28 cellular contexts compared by ENCODE assay signal in genomic region chr17:50029185-50029584, GRCh38. TPM values are rescaled to one million over a fixed set of nuclear protein-coding genes. Genes with fewer than 3 reads are reported as not detected.
DNase-seq lines count a peak whose midpoint lies in the region; ATAC-seq and TF ChIP-seq lines count a peak whose summit lies in the region.
"Had no signal": no experiment of that assay in that cellular context is flagged by ENCODE, and none has a peak within 500 bp of the region (broad histone marks: within the 10 kb centered on the region; RNA-seq: fewer than 3 reads in every experiment).

No MANE protein-coding gene starts in this region.

- H2BK15ac ChIP-seq in H9 (ENCODE audit: low read depth, low read length) = no peak overlapping the region

- TF ChIP-seq POLR2A in lower leg skin (IDR thresholded peaks at IDR 0.05) = no peak

- no peak overlapping the region for H3K4ac ChIP-seq in H9 (ENCODE audit: low read depth, low read length)

- no peak overlapping the region for H2BK5ac ChIP-seq in H9 (ENCODE audit: insufficient read length, low read length)

- H3K27me3 Mint-ChIP-seq in H9 (ENCODE audit: low read depth) = peaks cover 12% of the 10 kb centered on the region

- peaks cover 23 to 29% of the 10 kb centered on the region in 2 experiments for H3K4me1 Mint-ChIP-seq in H9

- no peak overlapping the region for H2AFZ ChIP-seq in H9 (ENCODE audit: low read length)

- H3K4me3 ChIP-seq in RWPE2 (ENCODE audit: severe bottlenecking) (no peak overlapping the region), lower leg skin (ENCODE audit: low read depth, poor library complexity, severe bottlenecking) (no peak overlapping the region), thoracic aorta (no peak overlapping the region)
- H3K4me3 ChIP-seq: GM23248, Peyer's patch, SK-N-MC, spleen, suprapubic skin had no signal

- no peak overlapping the region for H2BK20ac ChIP-seq in H9 (ENCODE audit: low read depth, low read length, poor library complexity, severe bottlenecking)

- H4K8ac ChIP-seq in H9 (replicated peaks; ENCODE audit: insufficient read length, low read depth, low read length) = no peak overlapping the region

- no peak overlapping the region for H4K5ac ChIP-seq in H9 (ENCODE audit: insufficient read length, low read depth, low read length)

- H3K9me3 ChIP-seq in H9 (ENCODE audit: control insufficient read depth, low read depth, low read length) (no peaks in the 10 kb centered on the region), RWPE2 (ENCODE audit: severe bottlenecking) (no peaks in the 10 kb centered on the region), thoracic aorta (no peaks in the 10 kb centered on the region)
- H3K9me3 ChIP-seq: Peyer's patch, spleen, suprapubic skin had no signal

- no peak overlapping the region for H3K56ac ChIP-seq in H9 (ENCODE audit: insufficient read length, low read depth, low read length)

- no peak overlapping the region for H4K91ac ChIP-seq in H9 (ENCODE audit: insufficient read length, low read depth, low read length)

- no peak overlapping the region for H2BK120ac ChIP-seq in H9 (ENCODE audit: low read depth, low read length, poor library complexity, severe bottlenecking)

- H3K36me3 Mint-ChIP-seq in H9 (ENCODE audit: insufficient read depth in 1 of 3, low read depth in 3 of 3) = no peaks in the 10 kb centered on the region
- H3K36me3 Mint-ChIP-seq: brain; naive B cell; stimulated activated memory B cell treated with anti-CD40 and anti-IgM and Interleukin-4, amounts not matched to agents 10 μg/mL and 1 μg/mL and 100 μg/mL, for 72 hours had no signal

- DNase-seq in H9 (no peak), RWPE2 (ENCODE audit: low spot score) (no peak), lower leg skin (ENCODE audit: low spot score in 2 of 2) (peak; percentile 11 to 82), thoracic aorta (ENCODE audit: low spot score) (no peak), GM19240 (ENCODE audit: insufficient read length, low spot score) (no peak), NCI-H1092 treated with DMSO at 0.1 percent for 48 hours (lab: John Stamatoyannopoulos, UW) (no peak)
- no peak for DNase-seq in activated naive CD4-positive, alpha-beta T cell treated with anti-CD3 and anti-CD28 coated beads, Interleukin-2, amount 50 U/mL, for 16 hours
- DNase-seq: activated CD4-positive, alpha-beta T cell treated with anti-CD3 and anti-CD28 coated beads for 36 hours; activated T-cell treated with anti-CD3 and anti-CD28 coated beads, Interleukin-2, amount 50 U/mL, for 24 hours; CD4-positive, alpha-beta T cell; DMS 273 treated with DMSO at 0.1 percent for 48 hours; effector CD8-positive, alpha-beta T cell; GM23248; kidney; naive B cell; NCI-H510A treated with DMSO at 0.1 percent for 48 hours; occipital lobe; spleen; stimulated activated CD4-positive, alpha-beta T cell treated with anti-CD3 and anti-CD28 coated beads, Interleukin-2, amount 100 ng/mL, for 48 hours had no signal

- H3K79me2 ChIP-seq in H9 (ENCODE audit: insufficient read depth, low read length) = no peaks in the 10 kb centered on the region

- H3K9ac ChIP-seq in H9 (ENCODE audit: extremely low read depth, insufficient read length, low read length) = no peak overlapping the region
- H3K9ac ChIP-seq: KMS-11 had no signal

- no peak overlapping the region for H2AK5ac ChIP-seq in H9 (ENCODE audit: insufficient read length, low read length)

- no peaks in the 10 kb centered on the region for H3K23me2 ChIP-seq in H9 (ENCODE audit: insufficient read length, low read depth, low read length, poor library complexity, severe bottlenecking)

- ATAC-seq in RWPE2 (ENCODE audit: low read depth) (no peak), thoracic aorta (ENCODE audit: insufficient number of reproducible peaks, low FRiP score, low read depth) (no peak), HG03439 (IDR thresholded peaks at IDR 0.05; ENCODE audit: unreplicated experiment) (no peak)
- ATAC-seq: activated CD4-positive, alpha-beta T cell treated with anti-CD3 and anti-CD28 coated beads for 36 hours; stimulated activated memory B cell treated with anti-CD40 and anti-IgM and Interleukin-4, amounts not matched to agents 10 μg/mL and 1 μg/mL and 100 μg/mL, for 72 hours had no signal

- H3K36me3 ChIP-seq in RWPE2 (ENCODE audit: low read depth) = no peaks in the 10 kb centered on the region
- H3K36me3 ChIP-seq in thoracic aorta = no peaks in the 10 kb centered on the region
- H3K36me3 ChIP-seq: Peyer's patch, spleen, suprapubic skin had no signal

- intact Hi-C loops in lower leg skin (cut with DNase I; ENCODE audit: low total_unique reads) = no loop called here

- H3K18ac ChIP-seq in H9 (ENCODE audit: insufficient read length, low read depth, low read length) = no peak overlapping the region

- H3K4me2 ChIP-seq in H9 (ENCODE audit: insufficient read depth, insufficient read length, low read length) = no peak overlapping the region
- H3K4me2 ChIP-seq: KMS-11 had no signal

- no peaks in the 10 kb centered on the region for H3K9me3 Mint-ChIP-seq in H9
- H3K9me3 Mint-ChIP-seq: activated T-cell treated with anti-CD3 and anti-CD28 coated beads, Interleukin-2, amount 50 U/mL, for 24 hours; brain; CD4-positive, alpha-beta T cell; naive B cell; stimulated activated memory B cell treated with anti-CD40 and anti-IgM and Interleukin-4, amounts not matched to agents 10 μg/mL and 1 μg/mL and 100 μg/mL, for 72 hours had no signal

- no peaks in the 10 kb centered on the region for H3K79me1 ChIP-seq in H9 (ENCODE audit: insufficient read depth, low read depth, low read length, poor library complexity, severe bottlenecking)

- no CpG with 5 or more reads among the region's 7 CpGs for WGBS in H9 (ENCODE audit: extremely low coverage, insufficient read length, low lambda C conversion rate)
- 84 to 89% methylated on average over 7 of the region's 7 CpGs for WGBS in lower leg skin, 2 donors

- peaks cover 6% of the 10 kb centered on the region; the same call in 1 of the 2 replicates for H3K4me1 ChIP-seq in H9 (ENCODE audit: insufficient read depth, low read length)
- H3K4me1 ChIP-seq in RWPE2 (ENCODE audit: insufficient read depth, poor library complexity, severe bottlenecking) = peaks cover 27% of the 10 kb centered on the region
- H3K4me1 ChIP-seq in thoracic aorta (ENCODE audit: control insufficient read depth in 1 of 2, low read depth in 2 of 2) = peaks cover 24 to 36% of the 10 kb centered on the region in 2 donors

- H2BK12ac ChIP-seq in H9 (ENCODE audit: insufficient read length, low read depth, low read length) = no peak overlapping the region

- H3K4me3 Mint-ChIP-seq in H9 = no peak overlapping the region
- H3K4me3 Mint-ChIP-seq: activated CD4-positive, alpha-beta T cell treated with anti-CD3 and anti-CD28 coated beads for 36 hours; activated T-cell treated with anti-CD3 and anti-CD28 coated beads, Interleukin-2, amount 50 U/mL, for 24 hours; brain; CD4-positive, alpha-beta T cell; stimulated activated memory B cell treated with anti-CD40 and anti-IgM and Interleukin-4, amounts not matched to agents 10 μg/mL and 1 μg/mL and 100 μg/mL, for 72 hours had no signal

- H3K27me3 ChIP-seq in H9 (ENCODE audit: insufficient read depth, low read length) = no peaks in the 10 kb centered on the region
- no peaks in the 10 kb centered on the region for H3K27me3 ChIP-seq in RWPE2 (ENCODE audit: insufficient read depth, poor library complexity, severe bottlenecking)
- H3K27me3 ChIP-seq in thoracic aorta (replicated peaks; ENCODE audit: insufficient read depth) = no peaks in the 10 kb centered on the region
- H3K27me3 ChIP-seq: Peyer's patch had no signal

- no peak for TF ChIP-seq CTCF in H9 (conservative IDR thresholded peaks at IDR 0.05)
- no peak for TF ChIP-seq CTCF in RWPE2 (IDR thresholded peaks at IDR 0.05; ENCODE audit: poor library complexity, severe bottlenecking)
- TF ChIP-seq CTCF in lower leg skin (IDR thresholded peaks at IDR 0.05) = no peak
- TF ChIP-seq CTCF in thoracic aorta (IDR thresholded peaks at IDR 0.05) = no peak

- H3K27ac ChIP-seq in H9 (ENCODE audit: insufficient read length, low read depth, low read length) (no peak overlapping the region), RWPE2 (ENCODE audit: poor library complexity, severe bottlenecking) (peak overlapping the region; percentile 99), thoracic aorta (peak overlapping the region; percentile 47 to 68)
- H3K27ac ChIP-seq: KMS-11, Peyer's patch, SK-N-MC, spleen, suprapubic skin had no signal

- H3K14ac ChIP-seq in H9 (ENCODE audit: insufficient read depth, low read length) = peak overlapping the region; percentile 16; the same call in 1 of the 2 replicates

- H3K23ac ChIP-seq in H9 (ENCODE audit: insufficient read length, low read depth, low read length) = no peak overlapping the region

- H3K27ac Mint-ChIP-seq in H9 = no peak overlapping the region
- H3K27ac Mint-ChIP-seq: activated CD4-positive, alpha-beta T cell treated with anti-CD3 and anti-CD28 coated beads for 36 hours; activated T-cell treated with anti-CD3 and anti-CD28 coated beads, Interleukin-2, amount 50 U/mL, for 24 hours; brain; CD4-positive, alpha-beta T cell; stimulated activated memory B cell treated with anti-CD40 and anti-IgM and Interleukin-4, amounts not matched to agents 10 μg/mL and 1 μg/mL and 100 μg/mL, for 72 hours had no signal

- H4K20me1 ChIP-seq in H9 (ENCODE audit: control insufficient read depth, insufficient read depth, insufficient read length) = no peaks in the 10 kb centered on the region

- H3T11ph ChIP-seq in H9 (ENCODE audit: low read length) = no peak overlapping the region

RNA-seq across cellular contexts. Expression of gene ITGA3, which starts 26.7 kb away (rescaled TPM):
- total RNA-seq in H9 (2021) = 22.5 and 22.7 TPM in 2 replicates
- 100 to 1,000 TPM in 3 of 4 donors, 10 to 100 TPM in 1; 99.7 to 148 (median 121) TPM for total RNA-seq in lower leg skin
- total RNA-seq in thoracic aorta = 100 to 1,000 TPM; 197 to 260 TPM

RNA-seq across cellular contexts. Expression of gene DLX3, which starts 34.2 kb away (rescaled TPM):
- 1.1 and 1.2 TPM in 2 replicates for total RNA-seq in H9 (2021)
- 10 to 100 TPM; 28.8 to 36.5 (median 29.9) TPM for total RNA-seq in lower leg skin
- total RNA-seq in thoracic aorta = under 1 TPM in 1 of 2 donors, not detected in 1; 0.54 TPM
- total RNA-seq: CD4-positive, alpha-beta T cell; frontal cortex; occipital lobe; Peyer's patch; spleen; T-helper 2 cell treated with Interferon-gamma antibody and Interleukin-4, amounts not matched to agents 100 ng/mL and 5 ng/mL, for 36 hours had no signal

Comparison
In these comparisons a context has a peak if more than half of its experiments do, and no peak if none do; other contexts are left out.
1. DNase-seq: peak in lower leg skin (2 of 2); none in H9 (single experiment), RWPE2 (single experiment), thoracic aorta (single experiment), activated naive CD4-positive, alpha-beta T cell treated with anti-CD3 and anti-CD28 coated beads, Interleukin-2, amount 50 U/mL, for 16 hours (single experiment), GM19240 (single experiment) and NCI-H1092 treated with DMSO at 0.1 percent for 48 hours (single experiment).
2. RNA of gene DLX3, which starts 34.2 kb away (total RNA-seq): 28.8 to 36.5 TPM in lower leg skin; 1.1 to 1.2 TPM in H9 and 0.54 TPM in thoracic aorta; every median in the first group is over 10 times any median in the second.